16 cellular contexts compared by ENCODE assay signal in the genomic region with DNA sequence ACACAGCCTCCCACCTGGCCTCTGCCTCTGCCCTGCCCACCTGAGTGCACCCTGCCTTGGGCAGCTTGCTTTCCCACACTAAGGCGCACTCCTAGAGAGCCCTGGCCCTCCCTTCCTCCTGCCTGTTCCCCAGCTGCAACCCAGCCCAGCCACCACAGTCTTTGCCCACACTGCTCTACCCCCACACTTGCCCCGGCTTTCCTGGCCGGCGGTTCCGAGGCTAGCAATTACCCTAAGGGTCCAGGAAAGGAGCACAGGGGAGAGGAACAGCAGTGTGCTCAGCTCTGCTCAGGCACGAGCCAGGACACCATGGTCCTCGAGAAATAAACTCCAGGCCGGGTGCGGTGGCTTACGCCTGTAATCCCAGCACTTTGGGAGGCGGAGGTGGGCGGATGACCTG.
A peak's percentile ranks its signal among the peaks of the same experiment; 100 is the strongest.
DNase-seq lines count a peak whose midpoint lies in the region; ATAC-seq, FAIRE-seq and TF ChIP-seq lines count a peak whose summit lies in the region.
"Had no signal": no experiment of that assay in that cellular context is flagged by ENCODE, and none has a peak within 500 bp of the region (broad histone marks: within the 10 kb centered on the region; RNA-seq: fewer than 3 reads in every experiment).

No MANE protein-coding gene starts in this region.

- ATAC-seq in pancreas (peak; percentile 45 to 67 (median 62)), HepG2 (no peak)

- no peak for TF ChIP-seq POLR2A in HepG2 (IDR thresholded peaks at IDR 0.05; ENCODE audit: insufficient read depth in 1 of 2, low read depth in 2 of 2, low read length in 2 of 2)

- DNase-seq in CD14-positive monocyte (ENCODE audit: low spot score) (peak; percentile 24), mesenteric fat pad (ENCODE audit: low spot score) (peak; percentile 83), pancreas (peak in 5 of 6 donors; percentile 32 to 81 (median 64)), type B pancreatic cell (ENCODE audit: extremely low spot score, unreplicated experiment) (peak; percentile 48), MG63 (no peak), HepG2 (ENCODE audit: low spot score) (no peak)
- DNase-seq in activated CD4-positive, CD25-positive, alpha-beta regulatory T cell (lab: John Stamatoyannopoulos, UW) = no peak
- DNase-seq: AML-193; CD4-positive, CD25-positive, alpha-beta regulatory T cell; DMS53; GF-D8; GM23248; H7; IMR-90 had no signal

- BruUV-seq in HepG2 (replicated peaks; lab: Mats Ljungman, UMichigan) = no TSS peak

- CTCF ChIA-PET in HepG2 (lab: Yijun Ruan, JAX; ENCODE audit: low intra/inter-chr PET ratio, low total read pairs) = no interaction called here

- H3K4me3 ChIP-seq in pancreas (no peak overlapping the region), MG63 (no peak overlapping the region), HepG2 (replicated peaks in 1 of 3; ENCODE audit: insufficient read depth in 1 of 3, low read depth in 2 of 3, low read length in 3 of 3) (no peak overlapping the region)
- H3K4me3 ChIP-seq: BLaER1, GM23248 had no signal

- H3K9me3 ChIP-seq in pancreas (no peaks in the 10 kb centered on the region), MG63 (no peaks in the 10 kb centered on the region), HepG2 (ENCODE audit: low read length) (no peaks in the 10 kb centered on the region)
- H3K9me3 ChIP-seq: BLaER1 had no signal

- TF ChIP-seq RAD21 in HepG2 (CRISPR knock-in tag; IDR thresholded peaks at IDR 0.05) = no peak

- intact Hi-C loops in CD14-positive monocyte (cut with micrococcal nuclease) = no loop called here
- intact Hi-C loops in pancreas (cut with DNase I) = no loop called here
- intact Hi-C loops in HepG2 (cut with micrococcal nuclease; ENCODE audit: unreplicated experiment) = no loop called here

- TF ChIP-seq EP300 in HepG2 (IDR thresholded peaks at IDR 0.05; ENCODE audit: low read depth in 2 of 2, low read length in 2 of 2) (no peak), HepG2 (CRISPR knock-in tag; IDR thresholded peaks at IDR 0.05; ENCODE audit: borderline replicate concordance) (no peak)

- in situ Hi-C loops in HepG2 (cut with HindIII; ENCODE audit: extremely low pct_ligation_motif_present, low pct_unique_long_range_greater_than_20kb) = no loop called here

- H3K79me2 ChIP-seq in HepG2 (ENCODE audit: insufficient read depth, low read length) = no peaks in the 10 kb centered on the region

- no peak overlapping the region for H3K9ac ChIP-seq in HepG2 (ENCODE audit: insufficient read depth, low read depth, low read length)
- H3K9ac ChIP-seq: BLaER1, GM23248 had no signal

- no peak overlapping the region for H3K27ac Mint-ChIP-seq in CD14-positive monocyte
- H3K27ac Mint-ChIP-seq in type B pancreatic cell = no peak overlapping the region
- H3K27ac Mint-ChIP-seq: CD4-positive, CD25-positive, alpha-beta regulatory T cell had no signal

- WGBS in pancreas, 2 donors = 64 to 65% methylated on average over 12 of the region's 12 CpGs
- 24% methylated on average over 11 of the region's 12 CpGs for WGBS in HepG2 (ENCODE audit: low lambda C conversion rate)

- H4K20me1 ChIP-seq in HepG2 (ENCODE audit: insufficient read depth, low read length) = no peaks in the 10 kb centered on the region; the same call in 1 of the 2 replicates
- H4K20me1 ChIP-seq: BLaER1 had no signal

- H3K27ac ChIP-seq in pancreas (no peak overlapping the region), HepG2 (ENCODE audit: extremely low read length, insufficient read depth, low read length) (no peak overlapping the region)
- H3K27ac ChIP-seq: 22Rv1, BLaER1, GM23248 had no signal

- peaks cover 0 to 5% (median 3%) of the 10 kb centered on the region in 7 donors for H3K9me3 Mint-ChIP-seq in CD14-positive monocyte
- H3K9me3 Mint-ChIP-seq in type B pancreatic cell = no peaks in the 10 kb centered on the region

- H3K4me1 Mint-ChIP-seq in CD14-positive monocyte (no peaks in the 10 kb centered on the region), type B pancreatic cell (ENCODE audit: unreplicated experiment) (peaks cover 12% of the 10 kb centered on the region)
- H3K4me1 Mint-ChIP-seq: CD4-positive, CD25-positive, alpha-beta regulatory T cell had no signal

- H3K27me3 Mint-ChIP-seq in CD14-positive monocyte (ENCODE audit: low read depth in 3 of 3) (peaks cover 0 to 1% (median 0%) of the 10 kb centered on the region in 3 donors), type B pancreatic cell (peaks cover 3% of the 10 kb centered on the region)
- H3K27me3 Mint-ChIP-seq: CD4-positive, CD25-positive, alpha-beta regulatory T cell had no signal

- H3K4me3 Mint-ChIP-seq in CD14-positive monocyte (no peak overlapping the region), type B pancreatic cell (no peak overlapping the region)
- H3K4me3 Mint-ChIP-seq: CD4-positive, CD25-positive, alpha-beta regulatory T cell had no signal

- no peak for TF ChIP-seq CTCF in CD14-positive monocyte (IDR thresholded peaks at IDR 0.05)
- TF ChIP-seq CTCF in pancreas (IDR thresholded peaks at IDR 0.05) = no peak
- no peak for TF ChIP-seq CTCF in type B pancreatic cell (conservative IDR thresholded peaks at IDR 0.05)
- TF ChIP-seq CTCF in HepG2 (CRISPR knock-in tag; IDR thresholded peaks at IDR 0.05) = no peak

- no peaks in the 10 kb centered on the region for H3K36me3 ChIP-seq in pancreas
- H3K36me3 ChIP-seq in MG63 = no peaks in the 10 kb centered on the region
- no peaks in the 10 kb centered on the region for H3K36me3 ChIP-seq in HepG2 (replicated peaks in 1 of 2; ENCODE audit: control insufficient read depth in 1 of 2, insufficient read depth in 2 of 2, low read length in 2 of 2)
- H3K36me3 ChIP-seq: BLaER1 had no signal

- POLR2A ChIA-PET in HepG2 (lab: Yijun Ruan, JAX) = no interaction called here

- peaks cover 0 to 6% (median 5%) of the 10 kb centered on the region in 3 donors for H3K4me1 ChIP-seq in pancreas
- H3K4me1 ChIP-seq in HepG2 (ENCODE audit: insufficient read depth, low read length) = no peaks in the 10 kb centered on the region

- FAIRE-seq in pancreas (lab: Jason Lieb, UNC) (no peak), HepG2 (lab: Jason Lieb, UNC) (no peak)

- H3K36me3 Mint-ChIP-seq in CD14-positive monocyte (no peaks in the 10 kb centered on the region), type B pancreatic cell (no peaks in the 10 kb centered on the region)
- H3K36me3 Mint-ChIP-seq: CD4-positive, CD25-positive, alpha-beta regulatory T cell had no signal

- H3K27me3 ChIP-seq in pancreas (no peaks in the 10 kb centered on the region), MG63 (no peaks in the 10 kb centered on the region), HepG2 (ENCODE audit: control insufficient read depth in 1 of 2, insufficient read depth in 2 of 2, low read length in 2 of 2) (peaks cover 1 to 48% of the 10 kb centered on the region in 2 experiments; a peak in 3 of 5 replicates)
- H3K27me3 ChIP-seq: BLaER1 had no signal

- no peak overlapping the region for H2AFZ ChIP-seq in HepG2 (ENCODE audit: low read length)
- H2AFZ ChIP-seq: GM23248 had no signal

- H3K4me2 ChIP-seq in HepG2 (ENCODE audit: low read depth, low read length) = no peak overlapping the region
- H3K4me2 ChIP-seq: BLaER1 had no signal

TF ChIP-seq in HepG2, 621 proteins besides CTCF, POLR2A, EP300 and RAD21 (continues in another document):
- TF ChIP-seq MBD4 (IDR thresholded peaks at IDR 0.05; ENCODE audit: borderline replicate concordance, low read length) = no peak
- TF ChIP-seq, protein P1, sequence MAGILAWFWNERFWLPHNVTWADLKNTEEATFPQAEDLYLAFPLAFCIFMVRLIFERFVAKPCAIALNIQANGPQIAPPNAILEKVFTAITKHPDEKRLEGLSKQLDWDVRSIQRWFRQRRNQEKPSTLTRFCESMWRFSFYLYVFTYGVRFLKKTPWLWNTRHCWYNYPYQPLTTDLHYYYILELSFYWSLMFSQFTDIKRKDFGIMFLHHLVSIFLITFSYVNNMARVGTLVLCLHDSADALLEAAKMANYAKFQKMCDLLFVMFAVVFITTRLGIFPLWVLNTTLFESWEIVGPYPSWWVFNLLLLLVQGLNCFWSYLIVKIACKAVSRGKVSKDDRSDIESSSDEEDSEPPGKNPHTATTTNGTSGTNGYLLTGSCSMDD (CRISPR knock-in tag; IDR thresholded peaks at IDR 0.05) = no peak
- no peak for TF ChIP-seq ZNF839 (CRISPR knock-in tag; IDR thresholded peaks at IDR 0.05; ENCODE audit: borderline replicate concordance)
- TF ChIP-seq DR1 (CRISPR knock-in tag; IDR thresholded peaks at IDR 0.05) = no peak
- TF ChIP-seq IKZF4 (CRISPR knock-in tag; IDR thresholded peaks at IDR 0.05; ENCODE audit: borderline replicate concordance, low read depth, not compliant biosample characterization) = no peak
- TF ChIP-seq ZBTB33 (CRISPR knock-in tag; IDR thresholded peaks at IDR 0.05) = no peak
- TF ChIP-seq GPN1 (CRISPR knock-in tag; IDR thresholded peaks at IDR 0.05; ENCODE audit: borderline replicate concordance) = no peak

Comparison
In these comparisons a context has a peak if more than half of its experiments do, and no peak if none do; other contexts are left out.
1. DNase-seq: peak in CD14-positive monocyte (single experiment), mesenteric fat pad (single experiment), pancreas (5 of 6) and type B pancreatic cell (single experiment); none in activated CD4-positive, CD25-positive, alpha-beta regulatory T cell (0 of 4), MG63 (single experiment) and HepG2 (single experiment).